In the genomic region with DNA sequence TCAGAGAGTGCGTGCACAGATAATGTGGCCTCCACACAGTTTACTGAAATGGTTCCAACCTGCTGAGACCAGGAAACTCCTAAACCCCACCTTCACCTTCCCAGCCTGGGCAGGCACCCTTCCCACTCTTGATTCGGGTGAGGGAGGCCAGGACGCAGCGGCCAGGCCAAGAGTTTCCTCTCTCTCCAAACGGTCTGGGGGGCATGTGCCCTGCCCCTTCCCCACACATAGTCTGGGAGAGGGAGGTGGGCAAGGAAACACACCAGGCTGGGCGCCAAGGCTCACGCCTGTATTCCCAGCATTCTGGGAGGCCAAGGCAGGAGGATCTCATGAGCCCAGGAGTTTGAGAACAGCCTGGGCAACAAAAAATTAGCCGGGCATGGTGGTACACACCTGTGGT, we compare ENCODE assay signal across 25 cellular contexts. TPM values are rescaled to one million over a fixed set of nuclear protein-coding genes. Genes with fewer than 3 reads are reported as not detected.
"Had no signal": no experiment of that assay in that cellular context is flagged by ENCODE, and none has a peak within 500 bp of the region (broad histone marks: within the 10 kb centered on the region; RNA-seq: fewer than 3 reads in every experiment).

No MANE protein-coding gene starts in this region.

- H3K9me3 ChIP-seq: MG63, Peyer's patch, SJCRH30 had no signal

- H3K27me3 ChIP-seq: MG63, Peyer's patch had no signal

- H3K27ac ChIP-seq: PC-9, Peyer's patch, SJCRH30 had no signal

- H3K4me1 ChIP-seq: Peyer's patch had no signal

- H3K4me2 ChIP-seq: PC-9 had no signal

- H3K4me3 ChIP-seq: MG63, PC-9, Peyer's patch, SJCRH30 had no signal

- ATAC-seq: Right ventricle myocardium inferior, SK-N-SH treated with all-trans-retinoic acid at 6 μM for 48 hours had no signal

- H2AFZ ChIP-seq: PC-9 had no signal

- H3K36me3 ChIP-seq: MG63, Peyer's patch, SJCRH30 had no signal

- DNase-seq: Karpas-422, KG1, MG63, NCI-H1092, NCI-H1105 treated with DMSO at 0.1 percent for 48 hours, NCI-H1417 treated with DMSO at 0.1 percent for 48 hours, NCI-H146, NCI-H1694 treated with DMSO at 0.1 percent for 48 hours, NCI-H1930, NCI-H2081, NCI-H2107, NCI-H2227 treated with DMSO at 0.1 percent for 48 hours, NCI-H524, NCI-H526 treated with DMSO at 0.1 percent for 48 hours, NCI-H748 treated with DMSO at 0.1 percent for 48 hours, OCI-M1, PC-9, Peyer's patch, SHP77 treated with DMSO at 0.1 percent for 48 hours, SJCRH30, T-helper 1 cell had no signal

RNA-seq across cellular contexts. Expression of a gene that starts 9.6 kb away (rescaled TPM):
- total RNA-seq: HT-29, PC-9, Peyer's patch, RPMI7951 had no signal
